ENCODE assay signal across 8 cellular contexts in genomic region chr7:135035252-135035651, GRCh38.
"Had no signal": no experiment of that assay in that cellular context is flagged by ENCODE, and none has a peak within 500 bp of the region (broad histone marks: within the 10 kb centered on the region; RNA-seq: fewer than 3 reads in every experiment).

No MANE protein-coding gene starts in this region.

- FAIRE-seq: G401.6, GM12878, GM12891, GM12892, GM18507, GM19239 had no signal

- DNase-seq: GDM1, GF-D8 had no signal

- ATAC-seq: GM12878 had no signal

- H3K4me3 ChIP-seq: GM12878 had no signal
